25 cellular contexts compared by ENCODE assay signal in the genomic region with DNA sequence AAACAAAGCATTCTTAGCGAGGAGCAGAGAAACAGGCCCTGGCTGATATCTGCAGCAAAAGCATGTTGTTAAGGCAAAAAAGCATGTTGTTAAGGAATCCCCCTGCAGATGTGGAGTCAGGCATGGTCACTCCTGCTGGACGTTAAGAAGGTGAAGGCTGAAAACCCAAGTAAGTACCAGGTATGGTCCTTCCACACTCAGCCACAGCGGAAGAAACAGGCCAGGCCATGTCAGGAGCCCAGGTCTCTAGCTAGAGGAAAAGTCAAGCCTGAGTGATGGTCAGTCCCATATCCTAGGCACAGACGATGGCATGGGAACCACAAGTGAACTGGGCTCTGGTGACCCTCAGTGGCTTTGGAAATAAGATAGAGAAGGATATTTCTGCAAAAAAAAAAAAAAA. TPM values are rescaled to one million over a fixed set of nuclear protein-coding genes. Genes with fewer than 3 reads are reported as not detected.
"Had no signal": no experiment of that assay in that cellular context is flagged by ENCODE, and none has a peak within 500 bp of the region (broad histone marks: within the 10 kb centered on the region; RNA-seq: fewer than 3 reads in every experiment).

No MANE protein-coding gene starts in this region.

- DNase-seq: KBM-7, MG63, NCI-H1092, NCI-H1105 treated with DMSO at 0.1 percent for 48 hours, NCI-H1417 treated with DMSO at 0.1 percent for 48 hours, NCI-H146, NCI-H1694 treated with DMSO at 0.1 percent for 48 hours, NCI-H2029, NCI-H2081 treated with DMSO at 0.1 percent for 48 hours, NCI-H2171, NCI-H226, NCI-H446, NCI-H510A, NCI-H524 treated with DMSO at 0.1 percent for 48 hours, NCI-H69, NCI-H774, Right ventricle myocardium superior, RPMI8226, SIG-M5, SK-N-SH, SW 1271 had no signal

- H3K9me3 ChIP-seq: MG63, SJSA1, SK-N-SH had no signal

- H3K9ac ChIP-seq: SK-N-SH had no signal

- H3K27me3 ChIP-seq: MG63, SJSA1 had no signal

- FAIRE-seq: RCC 7860 had no signal

- H3K9me2 ChIP-seq: SK-N-SH had no signal

- H3K27ac ChIP-seq: SJSA1 had no signal

- H3K4me3 ChIP-seq: MG63, SJSA1 had no signal

- H3K4me1 ChIP-seq: SJSA1 had no signal

- H3K36me3 ChIP-seq: MG63, SJSA1 had no signal

- H3K4me2 ChIP-seq: SK-N-SH had no signal

RNA-seq across cellular contexts. Expression of a gene that starts 32.5 kb away (rescaled TPM):
- total RNA-seq: HT-29, LHCN-M2, Right ventricle myocardium superior, SJSA1 had no signal
- polyA plus RNA-seq: SK-N-SH had no signal

RNA-seq across cellular contexts. Expression of a gene that starts 39.3 kb away (rescaled TPM):
- total RNA-seq: HT-29, LHCN-M2 had no signal
- polyA plus RNA-seq: SK-N-SH had no signal
